27 cellular contexts compared by ENCODE assay signal in genomic region chrX:114334473-114334982, GRCh38.
"Had no signal": no experiment of that assay in that cellular context is flagged by ENCODE, and none has a peak within 500 bp of the region (broad histone marks: within the 10 kb centered on the region; RNA-seq: fewer than 3 reads in every experiment).

No MANE protein-coding gene starts in this region.

- H3K4me3 ChIP-seq: colonic mucosa, coronary artery, dorsolateral prefrontal cortex, esophagus muscularis mucosa, esophagus squamous epithelium, gastrocnemius medialis, gastroesophageal sphincter, heart left ventricle had no signal

- H3K9me3 Mint-ChIP-seq: dendritic cell treated with granulocyte-macrophage colony-stimulating factor and Interleukin-4, amounts not matched to agents 40 ng/mL and 50 ng/mL, for 4 days had no signal

- FAIRE-seq: endometrium, endothelial cell of umbilical vein, frontal cortex had no signal

- H3K27ac Mint-ChIP-seq: dendritic cell treated with granulocyte-macrophage colony-stimulating factor and Interleukin-4, amounts not matched to agents 40 ng/mL and 50 ng/mL, for 4 days; effector memory CD8-positive, alpha-beta T cell; endodermal cell had no signal

- H3K4me3 Mint-ChIP-seq: dendritic cell treated with granulocyte-macrophage colony-stimulating factor and Interleukin-4, amounts not matched to agents 40 ng/mL and 50 ng/mL, for 4 days; effector memory CD8-positive, alpha-beta T cell; endodermal cell had no signal

- H3K4me1 Mint-ChIP-seq: endodermal cell had no signal

- H3K36me3 ChIP-seq: colonic mucosa, esophagus muscularis mucosa, esophagus squamous epithelium, gastrocnemius medialis, gastroesophageal sphincter, heart left ventricle had no signal

- H3K4me1 ChIP-seq: colonic mucosa, esophagus muscularis mucosa, esophagus squamous epithelium, foreskin keratinocyte, gastrocnemius medialis, gastroesophageal sphincter, heart left ventricle had no signal

- H3K27me3 Mint-ChIP-seq: dendritic cell treated with granulocyte-macrophage colony-stimulating factor and Interleukin-4, amounts not matched to agents 40 ng/mL and 50 ng/mL, for 4 days; effector memory CD8-positive, alpha-beta T cell had no signal

- DNase-seq: colonic mucosa; cortex of kidney; dermis blood vessel endothelial cell; dorsolateral prefrontal cortex; effector CD4-positive, alpha-beta T cell; effector CD8-positive, alpha-beta T cell; effector memory CD4-positive, alpha-beta T cell; effector memory CD8-positive, alpha-beta T cell; endodermal cell; erythroblast; esophagus squamous epithelium; foreskin fibroblast; foreskin keratinocyte; foreskin melanocyte; gastrocnemius medialis; glutamatergic neuron; head of caudate nucleus; heart left ventricle had no signal

- H3K27ac ChIP-seq: colonic mucosa, coronary artery, dorsolateral prefrontal cortex, epithelial cell of prostate, esophagus muscularis mucosa, esophagus squamous epithelium, foreskin keratinocyte, gastrocnemius medialis, gastroesophageal sphincter, heart left ventricle had no signal

- H3K9me3 ChIP-seq: colonic mucosa, esophagus squamous epithelium, gastrocnemius medialis, gastroesophageal sphincter had no signal

- H3K27me3 ChIP-seq: colonic mucosa, esophagus muscularis mucosa, esophagus squamous epithelium, foreskin keratinocyte, gastrocnemius medialis, gastroesophageal sphincter, heart left ventricle had no signal

- ATAC-seq: effector memory CD8-positive, alpha-beta T cell; esophagus mucosa; foreskin keratinocyte; gastrocnemius medialis; gastroesophageal sphincter; heart left ventricle had no signal
